In genomic region chr14:98704441-98704840, GRCh38 we compare ENCODE assay signal across 10 cellular contexts.
A peak's percentile ranks its signal among the peaks of the same experiment; 100 is the strongest.
DNase-seq lines count a peak whose midpoint lies in the region; ATAC-seq lines count a peak whose summit lies in the region.
"Had no signal": no experiment of that assay in that cellular context is flagged by ENCODE, and none has a peak within 500 bp of the region (broad histone marks: within the 10 kb centered on the region; RNA-seq: fewer than 3 reads in every experiment).

No MANE protein-coding gene starts in this region.

- no peak overlapping the region for H3K27ac Mint-ChIP-seq in activated CD4-positive, alpha-beta memory T cell treated with anti-CD3 and anti-CD28 coated beads, Interleukin-2, amount 10 ng/mL, durations not matched to agents 7 days and 5 days
- H3K27ac Mint-ChIP-seq in central memory CD8-positive, alpha-beta T cell (ENCODE audit: low read depth), result no peak overlapping the region

- DNase-seq in activated CD8-positive, alpha-beta memory T cell treated with anti-CD3 and anti-CD28 coated beads for 24 hours, result peak; percentile 68
- DNase-seq in activated CD8-positive, alpha-beta memory T cell treated with anti-CD3 and anti-CD28 coated beads, Interleukin-2, amount 50 U/mL, for 48 hours, result no peak
- peak; percentile 52 for DNase-seq in activated CD4-positive, alpha-beta memory T cell treated with anti-CD3 and anti-CD28 coated beads, Interleukin-2, amount 10 ng/mL, durations not matched to agents 7 days and 5 days
- DNase-seq in central memory CD8-positive, alpha-beta T cell (ENCODE audit: low spot score in 2 of 2), result peak; percentile 24 to 70
- DNase-seq in stimulated activated CD8-positive, alpha-beta memory T cell treated with anti-CD3 and anti-CD28 coated beads, Interleukin-7, amount 100 ng/mL, for 4 hours (ENCODE audit: low read depth in 2 of 2), result peak; percentile 7 to 14
- DNase-seq in EL (no peak), DMS79 (lab: John Stamatoyannopoulos, UW) (no peak), medulla oblongata (ENCODE audit: extremely low spot score) (no peak)
- DNase-seq: amygdala, NCI-H524 treated with DMSO at 0.1 percent for 48 hours had no signal

- CTCF ChIA-PET in activated CD4-positive, alpha-beta memory T cell treated with anti-CD3 and anti-CD28 coated beads, Interleukin-2, amount 10 ng/mL, durations not matched to agents 7 days and 5 days (lab: Charles Lee), result no interaction called here

- H3K9me3 Mint-ChIP-seq in activated CD4-positive, alpha-beta memory T cell treated with anti-CD3 and anti-CD28 coated beads, Interleukin-2, amount 10 ng/mL, durations not matched to agents 7 days and 5 days, result no peaks in the 10 kb centered on the region
- H3K9me3 Mint-ChIP-seq in central memory CD8-positive, alpha-beta T cell, result no peaks in the 10 kb centered on the region

- peak; percentile 99 for ATAC-seq in central memory CD8-positive, alpha-beta T cell (replicated peaks; ENCODE audit: extremely low read depth, poor library complexity, severe bottlenecking)

- H3K27me3 Mint-ChIP-seq in activated CD4-positive, alpha-beta memory T cell treated with anti-CD3 and anti-CD28 coated beads, Interleukin-2, amount 10 ng/mL, durations not matched to agents 7 days and 5 days, result peaks cover 3% of the 10 kb centered on the region
- no peaks in the 10 kb centered on the region for H3K27me3 Mint-ChIP-seq in central memory CD8-positive, alpha-beta T cell

- POLR2A ChIA-PET in activated CD4-positive, alpha-beta memory T cell treated with anti-CD3 and anti-CD28 coated beads, Interleukin-2, amount 10 ng/mL, durations not matched to agents 7 days and 5 days (lab: Charles Lee), result no interaction called here

- H3K4me1 Mint-ChIP-seq in activated CD4-positive, alpha-beta memory T cell treated with anti-CD3 and anti-CD28 coated beads, Interleukin-2, amount 10 ng/mL, durations not matched to agents 7 days and 5 days, result peaks cover 20% of the 10 kb centered on the region
- peaks cover 40% of the 10 kb centered on the region for H3K4me1 Mint-ChIP-seq in central memory CD8-positive, alpha-beta T cell

- H3K36me3 Mint-ChIP-seq in activated CD4-positive, alpha-beta memory T cell treated with anti-CD3 and anti-CD28 coated beads, Interleukin-2, amount 10 ng/mL, durations not matched to agents 7 days and 5 days (ENCODE audit: low read depth), result no peaks in the 10 kb centered on the region
- no peaks in the 10 kb centered on the region for H3K36me3 Mint-ChIP-seq in central memory CD8-positive, alpha-beta T cell (ENCODE audit: insufficient read depth)

- no peak overlapping the region for H3K4me3 Mint-ChIP-seq in activated CD4-positive, alpha-beta memory T cell treated with anti-CD3 and anti-CD28 coated beads, Interleukin-2, amount 10 ng/mL, durations not matched to agents 7 days and 5 days
- peak overlapping the region; percentile 16 for H3K4me3 Mint-ChIP-seq in central memory CD8-positive, alpha-beta T cell

Comparison
In these comparisons a context has a peak if more than half of its experiments do, and no peak if none do; other contexts are left out.
1. DNase-seq: peak in activated CD8-positive, alpha-beta memory T cell treated with anti-CD3 and anti-CD28 coated beads for 24 hours (single experiment), activated CD4-positive, alpha-beta memory T cell treated with anti-CD3 and anti-CD28 coated beads, Interleukin-2, amount 10 ng/mL, durations not matched to agents 7 days and 5 days (single experiment), central memory CD8-positive, alpha-beta T cell (2 of 2) and stimulated activated CD8-positive, alpha-beta memory T cell treated with anti-CD3 and anti-CD28 coated beads, Interleukin-7, amount 100 ng/mL, for 4 hours (2 of 2); none in activated CD8-positive, alpha-beta memory T cell treated with anti-CD3 and anti-CD28 coated beads, Interleukin-2, amount 50 U/mL, for 48 hours (single experiment), EL (single experiment), DMS79 (single experiment) and medulla oblongata (single experiment).